Comparison of ENCODE assay signal across 9 cellular contexts in the genomic region with DNA sequence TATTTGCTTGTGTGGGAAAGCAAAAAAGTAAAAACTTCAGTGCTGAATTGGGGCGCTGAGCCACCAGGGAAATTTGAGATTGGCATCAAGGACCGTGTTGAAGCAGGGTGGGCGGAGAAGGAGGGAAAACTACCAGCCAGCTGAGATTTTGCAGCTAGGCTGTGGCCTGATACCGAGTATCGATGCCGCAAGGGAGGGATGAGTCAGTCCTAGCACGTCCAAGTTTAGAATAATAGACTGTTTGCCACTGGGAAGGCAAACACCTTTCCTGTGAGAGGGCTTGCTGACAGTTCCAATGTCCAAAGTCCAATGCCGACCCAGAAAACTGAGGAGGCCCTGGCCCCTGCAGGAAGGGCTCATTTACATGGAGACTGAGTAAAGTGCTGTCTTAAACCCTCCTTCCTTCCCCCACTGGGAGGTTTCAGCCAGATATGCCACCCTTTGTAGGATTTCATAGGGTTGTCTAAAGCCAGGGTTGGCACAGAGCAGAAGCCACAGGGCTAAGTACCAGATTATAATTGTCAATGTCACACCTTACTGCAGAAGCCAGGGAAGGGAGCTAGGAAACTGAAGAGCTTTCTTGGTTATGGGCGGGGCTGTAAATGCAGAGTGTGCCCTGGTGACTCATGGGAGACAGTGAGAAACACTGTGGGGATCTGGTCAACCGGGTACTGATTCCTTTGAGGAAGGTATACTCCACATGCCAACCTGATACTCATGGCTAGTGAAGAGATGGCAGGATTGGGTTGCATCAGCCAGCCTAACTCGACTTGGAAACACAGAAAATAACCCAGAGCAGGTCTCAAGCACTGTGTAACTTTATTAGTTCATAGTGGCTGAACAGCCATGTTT. TPM values are rescaled to one million over a fixed set of nuclear protein-coding genes. Genes with fewer than 3 reads are reported as not detected.
DNase-seq lines count a peak whose midpoint lies in the region; ATAC-seq and TF ChIP-seq lines count a peak whose summit lies in the region.
"Had no signal": no experiment of that assay in that cellular context is flagged by ENCODE, and none has a peak within 500 bp of the region (broad histone marks: within the 10 kb centered on the region; RNA-seq: fewer than 3 reads in every experiment).

No MANE protein-coding gene starts in this region.

- peak overlapping the region in 50 of 59 donors; percentile 1 to 86 (median 63) for H3K27ac ChIP-seq in dorsolateral prefrontal cortex
- H3K27ac ChIP-seq: BLaER1 had no signal

- H3K4me1 Mint-ChIP-seq in mesothelial cell of epicardium: peaks cover 14% of the 10 kb centered on the region

- no peak for ATAC-seq in GM18868 (IDR thresholded peaks at IDR 0.05; ENCODE audit: unreplicated experiment)
- no peak for ATAC-seq in GM21367 (IDR thresholded peaks at IDR 0.05; ENCODE audit: unreplicated experiment)

- no peaks in the 10 kb centered on the region for H3K27me3 Mint-ChIP-seq in mesothelial cell of epicardium (ENCODE audit: low read depth)

- no peaks in the 10 kb centered on the region for H3K9me3 Mint-ChIP-seq in mesothelial cell of epicardium

- peak overlapping the region in 19 of 59 donors; percentile 1 to 39 (median 17) for H3K4me3 ChIP-seq in dorsolateral prefrontal cortex
- H3K4me3 ChIP-seq: BLaER1 had no signal

- intact Hi-C loops in dorsolateral prefrontal cortex (cut with DNase I): no loop called here

- TF ChIP-seq CTCF in dorsolateral prefrontal cortex (IDR thresholded peaks at IDR 0.05 in 54 of 56, conservative IDR thresholded peaks at IDR 0.05 in 2 of 56; ENCODE audit: low read depth in 1 of 56, partially characterized antibody in 56 of 56): no peak
- TF ChIP-seq CTCF in mesothelial cell of epicardium (IDR thresholded peaks at IDR 0.05; ENCODE audit: unreplicated experiment): no peak

- H3K4me3 Mint-ChIP-seq in mesothelial cell of epicardium: no peak overlapping the region

- H3K27me3 ChIP-seq in dorsolateral prefrontal cortex: no peaks in the 10 kb centered on the region
- H3K27me3 ChIP-seq: BLaER1 had no signal

- H3K36me3 Mint-ChIP-seq in mesothelial cell of epicardium: no peaks in the 10 kb centered on the region

- DNase-seq in NCI-H748 (lab: John Stamatoyannopoulos, UW; ENCODE audit: unreplicated experiment): peak; percentile 1
- no peak for DNase-seq in NCI-H748 treated with DMSO at 0.1 percent for 48 hours (lab: John Stamatoyannopoulos, UW)
- DNase-seq in NOMO-1 treated with DMSO at 0.1 percent for 48 hours (lab: John Stamatoyannopoulos, UW; ENCODE audit: unreplicated experiment): peak; percentile 74
- peak in 8 of 10 donors; percentile 10 to 78 (median 58) for DNase-seq in dorsolateral prefrontal cortex
- no peak for DNase-seq in mesothelial cell of epicardium (ENCODE audit: low spot score in 2 of 2, unreplicated experiment in 2 of 2)
- no peak for DNase-seq in NCI-H510A (lab: John Stamatoyannopoulos, UW)

- peak overlapping the region; percentile 16 for H3K27ac Mint-ChIP-seq in mesothelial cell of epicardium

RNA-seq across cellular contexts. Expression of gene PIK3CB, which starts 28.4 kb away (rescaled TPM):
- total RNA-seq in dorsolateral prefrontal cortex (100 to 1,000 TPM in 1 of 120 experiments, 10 to 100 TPM in 119; 36.8 to 102 (median 70.6) TPM), mesothelial cell of epicardium (19.1 to 23.5 TPM (median 20.2 TPM) in 3 replicates)

Comparison
In these comparisons a context has a peak if more than half of its experiments do, and no peak if none do; other contexts are left out.
1. DNase-seq: peak in NCI-H748 (single experiment), NOMO-1 treated with DMSO at 0.1 percent for 48 hours (single experiment) and dorsolateral prefrontal cortex (8 of 10); none in NCI-H748 treated with DMSO at 0.1 percent for 48 hours (single experiment), mesothelial cell of epicardium (0 of 2) and NCI-H510A (single experiment).